Comparison of ENCODE assay signal across 1 cellular context in the genomic region with DNA sequence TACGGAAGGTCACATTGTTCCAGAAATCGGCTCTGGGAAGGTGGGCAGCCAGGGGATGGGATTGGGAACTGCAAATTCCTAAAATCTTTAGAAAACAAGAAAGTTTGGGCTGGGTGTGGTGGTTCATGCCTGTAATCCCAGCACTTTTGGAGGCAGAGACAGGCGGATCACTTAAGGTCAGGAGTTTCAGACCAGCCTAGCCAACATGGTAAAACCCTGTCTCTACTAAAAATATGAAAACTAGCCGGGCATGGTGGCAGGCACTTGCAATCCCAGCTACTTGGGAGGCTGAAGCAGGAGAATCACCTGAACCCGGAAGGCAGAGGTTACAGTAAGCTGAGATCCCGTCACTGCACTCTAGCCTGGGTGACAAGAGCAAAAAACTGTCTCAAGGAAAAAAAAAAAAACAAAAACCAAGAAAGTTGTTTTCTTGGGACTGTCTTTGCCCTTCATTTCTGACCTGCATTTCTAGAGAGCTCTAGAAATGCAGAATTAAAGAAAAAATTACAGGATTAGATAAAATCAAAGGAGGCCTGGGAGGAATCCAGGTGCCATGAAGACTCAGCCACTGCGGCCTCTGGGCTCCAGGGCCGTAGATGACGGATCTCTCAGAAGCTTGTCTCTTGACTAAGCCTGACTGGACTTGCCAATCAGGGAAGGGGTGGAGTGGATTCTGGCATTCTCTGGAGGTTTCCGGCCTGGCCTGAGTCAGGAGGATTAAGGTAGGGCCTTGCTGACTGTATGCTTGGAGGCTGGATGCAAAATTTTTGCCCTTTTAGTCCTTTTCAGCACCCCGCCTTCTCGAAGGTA.
TF ChIP-seq lines count a peak whose summit lies in the region.

No MANE protein-coding gene starts in this region.

TF ChIP-seq in PFSK-1, 5 proteins besides CTCF, POLR2A, EP300 and RAD21:
- TF ChIP-seq, protein P1, sequence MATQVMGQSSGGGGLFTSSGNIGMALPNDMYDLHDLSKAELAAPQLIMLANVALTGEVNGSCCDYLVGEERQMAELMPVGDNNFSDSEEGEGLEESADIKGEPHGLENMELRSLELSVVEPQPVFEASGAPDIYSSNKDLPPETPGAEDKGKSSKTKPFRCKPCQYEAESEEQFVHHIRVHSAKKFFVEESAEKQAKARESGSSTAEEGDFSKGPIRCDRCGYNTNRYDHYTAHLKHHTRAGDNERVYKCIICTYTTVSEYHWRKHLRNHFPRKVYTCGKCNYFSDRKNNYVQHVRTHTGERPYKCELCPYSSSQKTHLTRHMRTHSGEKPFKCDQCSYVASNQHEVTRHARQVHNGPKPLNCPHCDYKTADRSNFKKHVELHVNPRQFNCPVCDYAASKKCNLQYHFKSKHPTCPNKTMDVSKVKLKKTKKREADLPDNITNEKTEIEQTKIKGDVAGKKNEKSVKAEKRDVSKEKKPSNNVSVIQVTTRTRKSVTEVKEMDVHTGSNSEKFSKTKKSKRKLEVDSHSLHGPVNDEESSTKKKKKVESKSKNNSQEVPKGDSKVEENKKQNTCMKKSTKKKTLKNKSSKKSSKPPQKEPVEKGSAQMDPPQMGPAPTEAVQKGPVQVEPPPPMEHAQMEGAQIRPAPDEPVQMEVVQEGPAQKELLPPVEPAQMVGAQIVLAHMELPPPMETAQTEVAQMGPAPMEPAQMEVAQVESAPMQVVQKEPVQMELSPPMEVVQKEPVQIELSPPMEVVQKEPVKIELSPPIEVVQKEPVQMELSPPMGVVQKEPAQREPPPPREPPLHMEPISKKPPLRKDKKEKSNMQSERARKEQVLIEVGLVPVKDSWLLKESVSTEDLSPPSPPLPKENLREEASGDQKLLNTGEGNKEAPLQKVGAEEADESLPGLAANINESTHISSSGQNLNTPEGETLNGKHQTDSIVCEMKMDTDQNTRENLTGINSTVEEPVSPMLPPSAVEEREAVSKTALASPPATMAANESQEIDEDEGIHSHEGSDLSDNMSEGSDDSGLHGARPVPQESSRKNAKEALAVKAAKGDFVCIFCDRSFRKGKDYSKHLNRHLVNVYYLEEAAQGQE (IDR thresholded peaks at IDR 0.05; ENCODE audit: insufficient read depth in 1 of 2, low read depth in 2 of 2, low read length in 2 of 2), result no peak
- TF ChIP-seq TAF1 (IDR thresholded peaks at IDR 0.05; ENCODE audit: borderline replicate concordance, insufficient read depth, low read length) (peak; percentile 61; the same call in 1 of the 2 replicates), FOXP2 (optimal IDR thresholded peaks at IDR 0.05; ENCODE audit: borderline replicate concordance, extremely low read depth, extremely low read length, insufficient read depth) (no peak), SIN3A (IDR thresholded peaks at IDR 0.05; ENCODE audit: borderline replicate concordance, insufficient read depth, low read length) (no peak), POLR2AphosphoS5 (IDR thresholded peaks at IDR 0.05; ENCODE audit: low read depth, low read length) (peak; percentile 52; the same call in 1 of the 2 replicates)
